1 cellular context compared by ENCODE assay signal in genomic region chr2:178193823-178194599, GRCh38.
TF ChIP-seq lines count a peak whose summit lies in the region.

TSS of gene OSBPL6 (plus strand) at chr2:178194512. CDS start at chr2:178306185, 111,673 bp downstream.

TF ChIP-seq in K562, 482 proteins besides CTCF, POLR2A, EP300 and RAD21 (continued from another document and continues in another):
- TF ChIP-seq ZFP91 (CRISPR knock-in tag; IDR thresholded peaks at IDR 0.05) (0 out of 2 replicates have a peak, but pooled peaks have one; percentile 16), COPS2 (conservative IDR thresholded peaks at IDR 0.05) (no peak), ZNF518B (CRISPR knock-in tag; IDR thresholded peaks at IDR 0.05) (no peak), ZNF143 (CRISPR knock-in tag; IDR thresholded peaks at IDR 0.05) (no peak), LCOR (CRISPR knock-in tag; IDR thresholded peaks at IDR 0.05) (0 out of 2 replicates have a peak, but pooled peaks have one; percentile 35), NFIX (CRISPR knock-in tag; IDR thresholded peaks at IDR 0.05; ENCODE audit: low read depth) (no peak), ZMIZ1 (IDR thresholded peaks at IDR 0.05; ENCODE audit: low read depth in 2 of 2, low read length in 2 of 2) (no peak), MCM7 (IDR thresholded peaks at IDR 0.05) (no peak), ZNF695 (CRISPR knock-in tag; IDR thresholded peaks at IDR 0.05) (no peak), HMGXB4 (CRISPR knock-in tag; IDR thresholded peaks at IDR 0.05) (0 out of 2 replicates have a peak, but pooled peaks have one; percentile 36), PTRF (tag; IDR thresholded peaks at IDR 0.05) (no peak), GABPA (tag; conservative IDR thresholded peaks at IDR 0.05; ENCODE audit: low read depth) (no peak), GTF2E2 (tag; IDR thresholded peaks at IDR 0.05) (0 out of 2 replicates have a peak, but pooled peaks have one; percentile 52), BRF2 (IDR thresholded peaks at IDR 0.05; ENCODE audit: borderline replicate concordance, insufficient read depth, insufficient read length) (no peak), MYNN (IDR thresholded peaks at IDR 0.05) (no peak), MYNN (CRISPR knock-in tag; IDR thresholded peaks at IDR 0.05) (no peak), ZNF224 (CRISPR knock-in tag; IDR thresholded peaks at IDR 0.05) (no peak), CCAR2 (IDR thresholded peaks at IDR 0.05; ENCODE audit: low read depth, low read length) (no peak), ZNF165 (CRISPR knock-in tag; IDR thresholded peaks at IDR 0.05; ENCODE audit: borderline replicate concordance) (no peak), EHMT2 (IDR thresholded peaks at IDR 0.05) (no peak), HMBOX1 (IDR thresholded peaks at IDR 0.05) (no peak), SRSF7 (optimal IDR thresholded peaks at IDR 0.05; ENCODE audit: low read depth, low read length) (no peak), STAT6 (CRISPR knock-in tag; IDR thresholded peaks at IDR 0.05) (no peak), MTA2 (IDR thresholded peaks at IDR 0.05; ENCODE audit: low read depth) (no peak), MLLT1 (IDR thresholded peaks at IDR 0.05) (no peak), ZNF551 (CRISPR knock-in tag; IDR thresholded peaks at IDR 0.05) (no peak), CCNT2 (IDR thresholded peaks at IDR 0.05; ENCODE audit: borderline replicate concordance, extremely low read depth, insufficient read length, low read depth, low read length) (peak; percentile 86), KHSRP (IDR thresholded peaks at IDR 0.05) (no peak), GABPB2 (CRISPR knock-in tag; conservative IDR thresholded peaks at IDR 0.05) (no peak), POLR2B (IDR thresholded peaks at IDR 0.05; ENCODE audit: low read depth, partially characterized antibody) (no peak), HEY1 (CRISPR knock-in tag; IDR thresholded peaks at IDR 0.05; ENCODE audit: borderline replicate concordance) (no peak), BRD4 (IDR thresholded peaks at IDR 0.05) (no peak), CEBPZ (IDR thresholded peaks at IDR 0.05; ENCODE audit: borderline replicate concordance, low read depth, low read length) (no peak), JUNB (CRISPR knock-in tag; conservative IDR thresholded peaks at IDR 0.05) (no peak), ZNF79 (CRISPR knock-in tag; IDR thresholded peaks at IDR 0.05; ENCODE audit: low read depth) (no peak), LARP7 (IDR thresholded peaks at IDR 0.05) (no peak), ZNF232 (CRISPR knock-in tag; IDR thresholded peaks at IDR 0.05) (no peak), TAF9B (IDR thresholded peaks at IDR 0.05; ENCODE audit: partially characterized antibody) (no peak), HDGF (IDR thresholded peaks at IDR 0.05) (no peak), SMARCA4 (IDR thresholded peaks at IDR 0.05) (no peak), CREM (IDR thresholded peaks at IDR 0.05; ENCODE audit: low read depth) (no peak; the same call in 1 of the 2 replicates), TFAM (CRISPR knock-in tag; conservative IDR thresholded peaks at IDR 0.05) (no peak)
